In the genomic region with DNA sequence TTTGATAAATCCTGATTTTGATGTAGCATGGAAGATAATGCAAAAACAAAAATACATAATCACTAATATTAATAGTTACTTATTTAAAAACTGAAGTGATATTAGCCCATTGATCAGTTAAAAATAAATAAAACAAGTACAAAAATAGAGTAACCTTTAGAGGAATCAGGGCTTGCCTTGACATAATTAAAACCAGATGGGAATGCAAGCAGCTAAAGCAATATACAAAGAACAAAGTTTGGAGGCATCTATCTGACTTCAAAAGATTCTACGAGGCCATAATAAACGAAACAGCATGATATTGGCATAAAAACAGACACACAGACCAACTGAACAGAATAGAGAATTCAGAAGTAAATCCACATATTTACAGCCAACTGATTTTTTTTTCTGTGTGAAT, we compare ENCODE assay signal across 21 cellular contexts. TPM values are rescaled to one million over a fixed set of nuclear protein-coding genes. Genes with fewer than 3 reads are reported as not detected.
DNase-seq lines count a peak whose midpoint lies in the region; ATAC-seq and TF ChIP-seq lines count a peak whose summit lies in the region.
"Had no signal": no experiment of that assay in that cellular context is flagged by ENCODE, and none has a peak within 500 bp of the region (broad histone marks: within the 10 kb centered on the region; RNA-seq: fewer than 3 reads in every experiment).

No MANE protein-coding gene starts in this region.

- no peak overlapping the region for H3K9ac ChIP-seq in SK-N-SH

- no peaks in the 10 kb centered on the region for H3K36me3 ChIP-seq in SK-N-SH (replicated peaks in 1 of 2; ENCODE audit: control insufficient read depth in 1 of 2, insufficient read depth in 2 of 2, low read length in 1 of 2)
- H3K36me3 ChIP-seq: BE2C, Peyer's patch had no signal

- POLR2A ChIA-PET in SK-N-SH (lab: Yijun Ruan, JAX), result no interaction called here

- CTCF ChIA-PET in SK-N-SH (lab: Yijun Ruan, JAX), result no interaction called here

- no peak for ATAC-seq in GM19351 (IDR thresholded peaks at IDR 0.05; ENCODE audit: unreplicated experiment)
- ATAC-seq: Right ventricle myocardium inferior had no signal

- H2AFZ ChIP-seq in SK-N-SH (ENCODE audit: low read depth), result peak overlapping the region; percentile 46; the same call in 1 of the 2 replicates

- no peak for TF ChIP-seq RAD21 in SK-N-SH (IDR thresholded peaks at IDR 0.05; ENCODE audit: low read length)

- H3K4me2 ChIP-seq in SK-N-SH, result no peak overlapping the region

- H3K9me2 ChIP-seq in SK-N-SH, result no peaks in the 10 kb centered on the region

- H3K9me3 ChIP-seq in SK-N-SH, result no peaks in the 10 kb centered on the region
- H3K9me3 ChIP-seq: BE2C, Peyer's patch had no signal

- H3K4me3 ChIP-seq in SK-N-SH (ENCODE audit: low read depth in 2 of 2, low read length in 1 of 2) (no peak overlapping the region), fibroblast of mammary gland (ENCODE audit: control insufficient read depth, low read depth, low read length) (no peak overlapping the region)
- H3K4me3 ChIP-seq: Peyer's patch had no signal

- no peak for TF ChIP-seq CTCF in SK-N-SH (IDR thresholded peaks at IDR 0.05)
- no peak for TF ChIP-seq CTCF in fibroblast of mammary gland (conservative IDR thresholded peaks at IDR 0.05; ENCODE audit: control insufficient read depth, insufficient read depth, low read depth, low read length)

- no peaks in the 10 kb centered on the region for H3K27me3 ChIP-seq in SK-N-SH (ENCODE audit: insufficient read depth)
- H3K27me3 ChIP-seq: BE2C, Peyer's patch had no signal

- no peaks in the 10 kb centered on the region for H3K79me2 ChIP-seq in SK-N-SH (ENCODE audit: insufficient read depth)

- DNase-seq in GM04504 (ENCODE audit: low read depth), result peak; percentile 6
- DNase-seq in SK-N-SH, result no peak
- DNase-seq in fibroblast of mammary gland (ENCODE audit: low read depth), result peak; percentile 51
- no peak for DNase-seq in NCI-H2227 treated with DMSO at 0.1 percent for 48 hours (lab: John Stamatoyannopoulos, UW)
- DNase-seq in SKM-1 (lab: John Stamatoyannopoulos, UW; ENCODE audit: unreplicated experiment), result no peak
- DNase-seq in ureter (ENCODE audit: low spot score), result no peak
- DNase-seq: ACHN; BE2C; Caco-2; CD4-positive, CD25-positive, alpha-beta regulatory T cell; H7; MM.1S; NCI-H1105; NCI-H2081; NCI-H2171 treated with DMSO at 0.1 percent for 48 hours; NCI-H748 treated with DMSO at 0.1 percent for 48 hours; NK-92 treated with Interleukin-12 subunit alpha and Interleukin-12 subunit beta, amount 100 ng/mL, for 24 hours; Peyer's patch; T-helper 1 cell had no signal

- no peaks in the 10 kb centered on the region for H3F3A ChIP-seq in SK-N-SH (replicated peaks; ENCODE audit: insufficient read depth)

- 14% methylated on average over 2 of the region's 2 CpGs for WGBS in SK-N-SH (ENCODE audit: low lambda C conversion rate)

- no peaks in the 10 kb centered on the region for H3K4me1 ChIP-seq in SK-N-SH (ENCODE audit: control insufficient read depth in 1 of 2, insufficient read depth in 2 of 2, low read depth in 1 of 2, low read length in 1 of 2)
- H3K4me1 ChIP-seq: BE2C, Caco-2, Peyer's patch had no signal

- no peak overlapping the region for H3K27ac ChIP-seq in SK-N-SH (ENCODE audit: low read depth in 2 of 2, low read length in 1 of 2)
- H3K27ac ChIP-seq: Peyer's patch had no signal

- no peak for TF ChIP-seq EP300 in SK-N-SH (IDR thresholded peaks at IDR 0.05; ENCODE audit: borderline replicate concordance in 1 of 2, low read depth in 1 of 2, low read length in 1 of 2)

- H4K20me1 ChIP-seq in SK-N-SH (ENCODE audit: insufficient read depth), result no peaks in the 10 kb centered on the region

TF ChIP-seq in SK-N-SH, 30 proteins besides CTCF, POLR2A, EP300 and RAD21:
- TF ChIP-seq TEAD4 (IDR thresholded peaks at IDR 0.05; ENCODE audit: borderline replicate concordance, insufficient read depth) (no peak), EZH2phosphoT487 (IDR thresholded peaks at IDR 0.05; ENCODE audit: borderline replicate concordance, low read depth) (no peak), RFX5 (IDR thresholded peaks at IDR 0.05; ENCODE audit: low read length) (no peak), RXRA (IDR thresholded peaks at IDR 0.05; ENCODE audit: borderline replicate concordance, low read depth) (no peak), TCF12 (IDR thresholded peaks at IDR 0.05) (peak; percentile 65)
- TF ChIP-seq, protein P1, sequence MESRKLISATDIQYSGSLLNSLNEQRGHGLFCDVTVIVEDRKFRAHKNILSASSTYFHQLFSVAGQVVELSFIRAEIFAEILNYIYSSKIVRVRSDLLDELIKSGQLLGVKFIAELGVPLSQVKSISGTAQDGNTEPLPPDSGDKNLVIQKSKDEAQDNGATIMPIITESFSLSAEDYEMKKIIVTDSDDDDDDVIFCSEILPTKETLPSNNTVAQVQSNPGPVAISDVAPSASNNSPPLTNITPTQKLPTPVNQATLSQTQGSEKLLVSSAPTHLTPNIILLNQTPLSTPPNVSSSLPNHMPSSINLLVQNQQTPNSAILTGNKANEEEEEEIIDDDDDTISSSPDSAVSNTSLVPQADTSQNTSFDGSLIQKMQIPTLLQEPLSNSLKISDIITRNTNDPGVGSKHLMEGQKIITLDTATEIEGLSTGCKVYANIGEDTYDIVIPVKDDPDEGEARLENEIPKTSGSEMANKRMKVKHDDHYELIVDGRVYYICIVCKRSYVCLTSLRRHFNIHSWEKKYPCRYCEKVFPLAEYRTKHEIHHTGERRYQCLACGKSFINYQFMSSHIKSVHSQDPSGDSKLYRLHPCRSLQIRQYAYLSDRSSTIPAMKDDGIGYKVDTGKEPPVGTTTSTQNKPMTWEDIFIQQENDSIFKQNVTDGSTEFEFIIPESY (IDR thresholded peaks at IDR 0.05; ENCODE audit: borderline replicate concordance, low read depth), result no peak
- TF ChIP-seq, protein P2, sequence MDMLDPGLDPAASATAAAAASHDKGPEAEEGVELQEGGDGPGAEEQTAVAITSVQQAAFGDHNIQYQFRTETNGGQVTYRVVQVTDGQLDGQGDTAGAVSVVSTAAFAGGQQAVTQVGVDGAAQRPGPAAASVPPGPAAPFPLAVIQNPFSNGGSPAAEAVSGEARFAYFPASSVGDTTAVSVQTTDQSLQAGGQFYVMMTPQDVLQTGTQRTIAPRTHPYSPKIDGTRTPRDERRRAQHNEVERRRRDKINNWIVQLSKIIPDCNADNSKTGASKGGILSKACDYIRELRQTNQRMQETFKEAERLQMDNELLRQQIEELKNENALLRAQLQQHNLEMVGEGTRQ (IDR thresholded peaks at IDR 0.05; ENCODE audit: borderline replicate concordance, low read depth, low read length), result no peak

RNA-seq across cellular contexts. Expression of a gene that starts 15.0 kb away (rescaled TPM):
- polyA plus RNA-seq in SK-N-SH (2012; rRNA removed), result 10.1 and 12.9 TPM in 2 replicates
- polyA plus RNA-seq in SK-N-SH (2012; cell fraction: cytosol; rRNA removed), result 8.2 and 9.1 TPM in 2 replicates
- 21.4 and 33.1 TPM in 2 replicates for polyA plus RNA-seq in SK-N-SH (2012; cell fraction: nucleus; rRNA removed)
- total RNA-seq in ureter, result 26.1 TPM

RNA-seq across cellular contexts. Expression of a gene that starts 25.8 kb away (rescaled TPM):
- polyA plus RNA-seq in SK-N-SH (2012; rRNA removed), result 19.2 and 21.6 TPM in 2 replicates
- 22.5 and 26.6 TPM in 2 replicates for polyA plus RNA-seq in SK-N-SH (2012; cell fraction: cytosol; rRNA removed)
- polyA plus RNA-seq in SK-N-SH (2012; cell fraction: nucleus; rRNA removed), result 13.6 and 27.7 TPM in 2 replicates
- total RNA-seq in ureter, result 21.9 TPM

Comparison
In these comparisons a context has a peak if more than half of its experiments do, and no peak if none do; other contexts are left out.
1. DNase-seq: peak in GM04504 (single experiment) and fibroblast of mammary gland (single experiment); none in SK-N-SH (single experiment), NCI-H2227 treated with DMSO at 0.1 percent for 48 hours (single experiment), SKM-1 (single experiment) and ureter (single experiment).